In the genomic region with DNA sequence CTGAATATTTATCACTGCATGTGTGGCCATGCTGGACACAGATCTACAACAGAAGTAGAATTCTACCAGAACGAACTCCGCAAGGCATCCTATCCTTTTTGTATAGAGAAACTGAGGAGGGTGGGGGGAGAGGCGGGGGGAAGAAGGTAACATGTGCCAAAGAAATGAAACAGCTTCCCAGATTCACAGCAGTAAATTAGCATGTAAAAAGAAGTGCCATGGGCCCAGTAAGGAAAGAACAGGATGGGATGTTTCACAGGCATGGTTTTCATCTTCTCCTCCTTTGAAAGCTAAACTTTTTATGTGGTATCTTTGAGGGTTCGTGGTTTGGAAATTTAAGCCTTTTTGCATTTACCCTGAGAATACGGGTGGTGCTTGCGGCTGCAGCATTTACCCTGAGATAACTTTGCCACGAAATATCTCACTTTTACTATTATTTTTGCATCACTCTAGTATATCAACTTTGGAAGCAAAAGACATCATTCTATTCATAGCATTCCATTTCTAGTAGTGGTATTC, we compare ENCODE assay signal across 23 cellular contexts.
DNase-seq lines count a peak whose midpoint lies in the region; ATAC-seq, FAIRE-seq and TF ChIP-seq lines count a peak whose summit lies in the region.
"Had no signal": no experiment of that assay in that cellular context is flagged by ENCODE, and none has a peak within 500 bp of the region (broad histone marks: within the 10 kb centered on the region; RNA-seq: fewer than 3 reads in every experiment).

No MANE protein-coding gene starts in this region.

- no peak overlapping the region for H3K4me3 Mint-ChIP-seq in activated naive CD8-positive, alpha-beta T cell treated with anti-CD3 and anti-CD28 coated beads, Interleukin-2, amount 50 U/mL, for 24 hours
- no peak overlapping the region for H3K4me3 Mint-ChIP-seq in activated naive CD8-positive, alpha-beta T cell treated with anti-CD3 and anti-CD28 coated beads for 36 hours
- H3K4me3 Mint-ChIP-seq in WTC11 = no peak overlapping the region
- H3K4me3 Mint-ChIP-seq in chondrocyte (ENCODE audit: unreplicated experiment) = no peak overlapping the region
- no peak overlapping the region for H3K4me3 Mint-ChIP-seq in HFFc6

- CTCF ChIA-PET in WTC11 (lab: Charles Lee) = interaction anchor here (1.3 to 3.2 kb wide), 2 partner anchors 471 to 485 kb away, joined by 5 to 17 read pairs; partner anchors contain the start of gene HMCN1
- CTCF ChIA-PET in HEK293T (lab: Yijun Ruan, JAX) = no interaction called here

- 79 to 86% (median 79%) methylated on average over 7 of the region's 7 CpGs for WGBS in small intestine, 3 donors

- ATAC-seq in activated naive CD8-positive, alpha-beta T cell treated with anti-CD3 and anti-CD28 coated beads, Interleukin-2, amount 50 U/mL, for 24 hours = peak; percentile 40
- ATAC-seq in WTC11 = peak; percentile 68
- ATAC-seq: HepG2 had no signal

- POLR2A ChIA-PET in WTC11 (lab: Charles Lee) (no interaction called here), HEK293T (lab: Yijun Ruan, JAX) (no interaction called here)

- H3K27me3 ChIP-seq in small intestine (ENCODE audit: control insufficient read depth in 2 of 2, insufficient read depth in 2 of 2, low read length in 2 of 2) = no peaks in the 10 kb centered on the region
- H3K27me3 ChIP-seq: Peyer's patch had no signal

- H3K36me3 Mint-ChIP-seq in activated naive CD8-positive, alpha-beta T cell treated with anti-CD3 and anti-CD28 coated beads, Interleukin-2, amount 50 U/mL, for 24 hours (ENCODE audit: low read depth) = no peaks in the 10 kb centered on the region
- no peaks in the 10 kb centered on the region for H3K36me3 Mint-ChIP-seq in activated naive CD8-positive, alpha-beta T cell treated with anti-CD3 and anti-CD28 coated beads for 36 hours
- H3K36me3 Mint-ChIP-seq in WTC11 (no peaks in the 10 kb centered on the region), chondrocyte (ENCODE audit: low read depth) (no peaks in the 10 kb centered on the region), HFFc6 (ENCODE audit: low read depth) (peaks cover 10% of the 10 kb centered on the region)
- H3K36me3 Mint-ChIP-seq: CD4-positive, alpha-beta memory T cell had no signal

- peaks cover 16% of the 10 kb centered on the region for H3K4me1 Mint-ChIP-seq in activated naive CD8-positive, alpha-beta T cell treated with anti-CD3 and anti-CD28 coated beads, Interleukin-2, amount 50 U/mL, for 24 hours
- H3K4me1 Mint-ChIP-seq in activated naive CD8-positive, alpha-beta T cell treated with anti-CD3 and anti-CD28 coated beads for 36 hours = peaks cover 15% of the 10 kb centered on the region
- peaks cover 33% of the 10 kb centered on the region for H3K4me1 Mint-ChIP-seq in WTC11
- peaks cover 38% of the 10 kb centered on the region for H3K4me1 Mint-ChIP-seq in chondrocyte (ENCODE audit: low read depth)
- H3K4me1 Mint-ChIP-seq in HFFc6 (ENCODE audit: low read depth) = peaks cover 53% of the 10 kb centered on the region

- H3K36me3 ChIP-seq in small intestine (ENCODE audit: control insufficient read depth in 2 of 2, insufficient read depth in 2 of 2, low read length in 2 of 2) = no peaks in the 10 kb centered on the region
- H3K36me3 ChIP-seq: BLaER1 treated with 17β-estradiol and CSF1 and Interleukin-3, amounts not matched to agents 10 nM and 100 nM; Peyer's patch had no signal

- no peak for FAIRE-seq in small intestine (lab: Jason Lieb, UNC)
- FAIRE-seq: H1, HepG2 had no signal

- H3K27ac ChIP-seq in small intestine (ENCODE audit: low read depth in 1 of 2, low read length in 1 of 2) = no peak overlapping the region
- H3K27ac ChIP-seq: BLaER1 treated with 17β-estradiol and CSF1 and Interleukin-3, amounts not matched to agents 10 nM and 100 nM; Peyer's patch had no signal

- H3K4me1 ChIP-seq in small intestine (ENCODE audit: control insufficient read depth in 2 of 2, insufficient read depth in 1 of 2, low read depth in 1 of 2, low read length in 1 of 2) = no peaks in the 10 kb centered on the region
- H3K4me1 ChIP-seq: BLaER1 treated with 17β-estradiol and CSF1 and Interleukin-3, amounts not matched to agents 10 nM and 100 nM; Peyer's patch had no signal

- no peaks in the 10 kb centered on the region for H3K9me3 Mint-ChIP-seq in activated naive CD8-positive, alpha-beta T cell treated with anti-CD3 and anti-CD28 coated beads, Interleukin-2, amount 50 U/mL, for 24 hours
- H3K9me3 Mint-ChIP-seq in activated naive CD8-positive, alpha-beta T cell treated with anti-CD3 and anti-CD28 coated beads for 36 hours = no peaks in the 10 kb centered on the region
- H3K9me3 Mint-ChIP-seq in WTC11 (0 out of 2 replicates have a peak, but pooled peaks cover 6% of the 10 kb centered on the region), chondrocyte (ENCODE audit: low read depth) (peaks cover 3% of the 10 kb centered on the region), HFFc6 (peaks cover 7% of the 10 kb centered on the region)

- DNase-seq in activated naive CD8-positive, alpha-beta T cell treated with anti-CD3 and anti-CD28 coated beads, Interleukin-2, amount 50 U/mL, for 24 hours = no peak
- DNase-seq in activated naive CD8-positive, alpha-beta T cell treated with anti-CD3 and anti-CD28 coated beads for 36 hours = no peak
- no peak for DNase-seq in WTC11 (ENCODE audit: low spot score)
- peak; percentile 29 for DNase-seq in iPS-NIHi11 (ENCODE audit: low spot score)
- no peak for DNase-seq in HEK293T (ENCODE audit: extremely low spot score)
- DNase-seq in chondrocyte (ENCODE audit: low spot score) = no peak
- no peak for DNase-seq in HFFc6
- no peak for DNase-seq in small intestine
- DNase-seq: 8988T; CD4-positive, alpha-beta memory T cell; EL; GF-D8; KBM-7; MM.1S; NCI-H1092; NCI-H1436 treated with DMSO at 0.1 percent for 48 hours; NCI-H1930; NCI-H2227 treated with DMSO at 0.1 percent for 48 hours; NCI-H510A; Peyer's patch had no signal

- H3K27ac Mint-ChIP-seq in activated naive CD8-positive, alpha-beta T cell treated with anti-CD3 and anti-CD28 coated beads, Interleukin-2, amount 50 U/mL, for 24 hours = no peak overlapping the region
- H3K27ac Mint-ChIP-seq in activated naive CD8-positive, alpha-beta T cell treated with anti-CD3 and anti-CD28 coated beads for 36 hours = no peak overlapping the region
- H3K27ac Mint-ChIP-seq in WTC11 (no peak overlapping the region), chondrocyte (ENCODE audit: unreplicated experiment) (no peak overlapping the region), HFFc6 (no peak overlapping the region)
- H3K27ac Mint-ChIP-seq: CD4-positive, alpha-beta memory T cell had no signal

- no peak overlapping the region for H3K4me3 ChIP-seq in small intestine (ENCODE audit: low read depth in 1 of 2, low read length in 2 of 2)
- H3K4me3 ChIP-seq: BLaER1 treated with 17β-estradiol and CSF1 and Interleukin-3, amounts not matched to agents 10 nM and 100 nM; Peyer's patch had no signal

- H3K27me3 Mint-ChIP-seq in activated naive CD8-positive, alpha-beta T cell treated with anti-CD3 and anti-CD28 coated beads, Interleukin-2, amount 50 U/mL, for 24 hours = peaks cover 44% of the 10 kb centered on the region
- H3K27me3 Mint-ChIP-seq in activated naive CD8-positive, alpha-beta T cell treated with anti-CD3 and anti-CD28 coated beads for 36 hours = peaks cover 70% of the 10 kb centered on the region
- H3K27me3 Mint-ChIP-seq in WTC11 (ENCODE audit: low read depth) = no peaks in the 10 kb centered on the region
- H3K27me3 Mint-ChIP-seq in chondrocyte (ENCODE audit: low read depth) = no peaks in the 10 kb centered on the region
- H3K27me3 Mint-ChIP-seq in HFFc6 (ENCODE audit: insufficient read depth) = no peaks in the 10 kb centered on the region; the same call in 1 of the 2 replicates

- no peaks in the 10 kb centered on the region for H3K9me3 ChIP-seq in small intestine (ENCODE audit: control insufficient read depth, low read depth)
- H3K9me3 ChIP-seq: BLaER1 treated with 17β-estradiol and CSF1 and Interleukin-3, amounts not matched to agents 10 nM and 100 nM; Peyer's patch had no signal

- no peak for TF ChIP-seq CTCF in WTC11 (IDR thresholded peaks at IDR 0.05)
- no peak for TF ChIP-seq CTCF in chondrocyte (IDR thresholded peaks at IDR 0.05)
- TF ChIP-seq CTCF in HFFc6 (IDR thresholded peaks at IDR 0.05) = no peak

TF ChIP-seq in WTC11, 78 proteins besides CTCF, POLR2A, EP300 and RAD21 (continues in another document):
- TF ChIP-seq ZNF219 (CRISPR knock-in tag; IDR thresholded peaks at IDR 0.05; ENCODE audit: borderline replicate concordance) (no peak), TEAD1 (CRISPR knock-in tag; IDR thresholded peaks at IDR 0.05) (no peak), CREB1 (CRISPR knock-in tag; IDR thresholded peaks at IDR 0.05) (no peak), NR1H2 (CRISPR knock-in tag; IDR thresholded peaks at IDR 0.05) (no peak)
- TF ChIP-seq, protein P1, sequence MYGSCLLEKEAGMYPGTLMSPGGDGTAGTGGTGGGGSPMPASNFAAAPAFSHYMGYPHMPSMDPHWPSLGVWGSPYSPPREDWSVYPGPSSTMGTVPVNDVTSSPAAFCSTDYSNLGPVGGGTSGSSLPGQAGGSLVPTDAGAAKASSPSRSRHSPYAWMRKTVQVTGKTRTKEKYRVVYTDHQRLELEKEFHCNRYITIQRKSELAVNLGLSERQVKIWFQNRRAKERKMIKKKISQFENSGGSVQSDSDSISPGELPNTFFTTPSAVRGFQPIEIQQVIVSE (CRISPR knock-in tag; IDR thresholded peaks at IDR 0.05; ENCODE audit: borderline replicate concordance) = no peak

TF ChIP-seq in HEK293T, 16 proteins besides CTCF, POLR2A, EP300 and RAD21:
- TF ChIP-seq SUZ12 (IDR thresholded peaks at IDR 0.05) = no peak
- TF ChIP-seq ARNT (IDR thresholded peaks at IDR 0.05) = no peak
- TF ChIP-seq L3MBTL2 (conservative IDR thresholded peaks at IDR 0.05) = no peak
- no peak for TF ChIP-seq FOXK2 (IDR thresholded peaks at IDR 0.05)
- TF ChIP-seq BHLHE40 (IDR thresholded peaks at IDR 0.05; ENCODE audit: borderline replicate concordance) = no peak
- no peak for TF ChIP-seq CTBP1 (IDR thresholded peaks at IDR 0.05; ENCODE audit: borderline replicate concordance)
- no peak for TF ChIP-seq TARDBP (IDR thresholded peaks at IDR 0.05)
- TF ChIP-seq ZNF384 (IDR thresholded peaks at IDR 0.05) = no peak
- no peak for TF ChIP-seq HDGF (IDR thresholded peaks at IDR 0.05; ENCODE audit: borderline replicate concordance)
- TF ChIP-seq ELF4 (IDR thresholded peaks at IDR 0.05) = no peak
- no peak for TF ChIP-seq FOXM1 (IDR thresholded peaks at IDR 0.05; ENCODE audit: borderline replicate concordance)
- TF ChIP-seq LEF1 (IDR thresholded peaks at IDR 0.05; ENCODE audit: borderline replicate concordance) = no peak
- no peak for TF ChIP-seq PKNOX1 (IDR thresholded peaks at IDR 0.05)
- TF ChIP-seq SP1 (IDR thresholded peaks at IDR 0.05) = no peak
